9 cellular contexts compared by ENCODE assay signal in genomic region chr21:42474043-42474831, GRCh38. TPM values are rescaled to one million over a fixed set of nuclear protein-coding genes. Genes with fewer than 3 reads are reported as not detected.
DNase-seq lines count a peak whose midpoint lies in the region; ATAC-seq and TF ChIP-seq lines count a peak whose summit lies in the region.
"Had no signal": no experiment of that assay in that cellular context is flagged by ENCODE, and none has a peak within 500 bp of the region (broad histone marks: within the 10 kb centered on the region; RNA-seq: fewer than 3 reads in every experiment).

No MANE protein-coding gene starts in this region.

- no peak overlapping the region for H4K8ac ChIP-seq in neuronal stem cell (ENCODE audit: low read depth, low read length)

- H3K4ac ChIP-seq in neuronal stem cell (ENCODE audit: low read length), result no peak overlapping the region

- TF ChIP-seq CTCF in SK-N-SH (IDR thresholded peaks at IDR 0.05) (no peak), brain (conservative IDR thresholded peaks at IDR 0.05) (no peak)

- no peak overlapping the region for H2BK5ac ChIP-seq in neuronal stem cell (ENCODE audit: low read length)

- H3K27ac Mint-ChIP-seq in brain, result peak overlapping the region in 3 of 5 experiments; percentile 11 to 80 (median 71)
- H3K27ac Mint-ChIP-seq: CD8-positive, alpha-beta T cell had no signal

- POLR2A ChIA-PET in SK-N-SH (lab: Yijun Ruan, JAX), result no interaction called here

- H3K36me3 ChIP-seq in SK-N-SH (replicated peaks in 1 of 2; ENCODE audit: control insufficient read depth in 1 of 2, insufficient read depth in 2 of 2, low read length in 1 of 2) (no peaks in the 10 kb centered on the region), neuronal stem cell (replicated peaks in 1 of 2; ENCODE audit: control insufficient read depth in 2 of 2, insufficient read depth in 2 of 2, low read length in 2 of 2) (no peaks in the 10 kb centered on the region)

- DNase-seq in SK-N-SH, result peak; percentile 43
- no peak for DNase-seq in neuronal stem cell (ENCODE audit: low spot score)
- no peak for DNase-seq in cortex of kidney (lab: John Stamatoyannopoulos, UW)
- DNase-seq in stimulated activated CD4-positive, alpha-beta T cell treated with anti-CD3 and anti-CD28 coated beads, Interleukin-4, amount 100 ng/mL, for 4 hours, result no peak
- DNase-seq in DMS79 (lab: John Stamatoyannopoulos, UW), result no peak

- H3K9me2 ChIP-seq in SK-N-SH, result no peaks in the 10 kb centered on the region

- H4K20me1 ChIP-seq in SK-N-SH (ENCODE audit: insufficient read depth), result no peaks in the 10 kb centered on the region

- no peaks in the 10 kb centered on the region for H3K9me3 Mint-ChIP-seq in brain
- H3K9me3 Mint-ChIP-seq: CD8-positive, alpha-beta T cell had no signal

- TF ChIP-seq EP300 in SK-N-SH (IDR thresholded peaks at IDR 0.05; ENCODE audit: borderline replicate concordance in 1 of 2, low read depth in 1 of 2, low read length in 1 of 2), result no peak

- H3K4me1 Mint-ChIP-seq in brain, result peaks cover 20% of the 10 kb centered on the region

- H3K27me3 Mint-ChIP-seq in brain, result no peaks in the 10 kb centered on the region

- no peak overlapping the region for H2AFZ ChIP-seq in SK-N-SH (ENCODE audit: low read depth)
- H2AFZ ChIP-seq in neuronal stem cell (ENCODE audit: low read length), result no peak overlapping the region

- H3K4me3 Mint-ChIP-seq in brain, result peak overlapping the region in 1 of 5 experiments; percentile 1
- H3K4me3 Mint-ChIP-seq: CD8-positive, alpha-beta T cell had no signal

- no peaks in the 10 kb centered on the region for H3K9me3 ChIP-seq in SK-N-SH
- no peaks in the 10 kb centered on the region for H3K9me3 ChIP-seq in neuronal stem cell (replicated peaks in 1 of 2; ENCODE audit: control insufficient read depth in 2 of 2, insufficient read depth in 1 of 2, low read depth in 1 of 2, low read length in 2 of 2)

- TF ChIP-seq RAD21 in SK-N-SH (IDR thresholded peaks at IDR 0.05; ENCODE audit: low read length), result no peak

- H3K27ac ChIP-seq in SK-N-SH (ENCODE audit: low read depth in 2 of 2, low read length in 1 of 2), result no peak overlapping the region
- no peak overlapping the region for H3K27ac ChIP-seq in neuronal stem cell (replicated peaks; ENCODE audit: low read length)

- CTCF ChIA-PET in SK-N-SH (lab: Yijun Ruan, JAX), result interaction anchor here (1.7 kb wide), 1 partner anchor 357 kb away, joined by 4 read pairs; no protein-coding TSS in a partner anchor

- no peak; the same call in 2 of the 3 replicates for ATAC-seq in SK-N-SH treated with all-trans-retinoic acid at 6 μM for 48 hours
- peak; percentile 49 for ATAC-seq in HG03378 (IDR thresholded peaks at IDR 0.05; ENCODE audit: unreplicated experiment)
- ATAC-seq: CD8-positive, alpha-beta T cell had no signal

- H2BK120ac ChIP-seq in neuronal stem cell (ENCODE audit: low read depth, low read length), result no peak overlapping the region

- H3K4me3 ChIP-seq in SK-N-SH (ENCODE audit: low read depth in 2 of 2, low read length in 1 of 2) (no peak overlapping the region), neuronal stem cell (ENCODE audit: low read length in 2 of 2) (no peak overlapping the region)

- no peak overlapping the region for H2BK15ac ChIP-seq in neuronal stem cell (ENCODE audit: low read length)

- no peak overlapping the region for H3K14ac ChIP-seq in neuronal stem cell (ENCODE audit: low read length)

- H3K9ac ChIP-seq in SK-N-SH (no peak overlapping the region), neuronal stem cell (ENCODE audit: low read depth, low read length, poor library complexity) (no peak overlapping the region)

- H4K91ac ChIP-seq in neuronal stem cell (ENCODE audit: low read depth, low read length, poor library complexity), result no peak overlapping the region

- H3K27me3 ChIP-seq in SK-N-SH (ENCODE audit: insufficient read depth), result no peaks in the 10 kb centered on the region
- H3K27me3 ChIP-seq in neuronal stem cell (ENCODE audit: control insufficient read depth in 3 of 3, insufficient read depth in 3 of 3, low read depth in 1 of 3, low read length in 3 of 3), result peaks cover 0 to 4% (median 0%) of the 10 kb centered on the region in 3 experiments

- H3K4me1 ChIP-seq in SK-N-SH (ENCODE audit: control insufficient read depth in 1 of 2, insufficient read depth in 2 of 2, low read depth in 1 of 2, low read length in 1 of 2), result peaks cover 0 to 9% of the 10 kb centered on the region in 2 experiments; a peak in 2 of 4 replicates
- peaks cover 0 to 2% of the 10 kb centered on the region in 2 donors for H3K4me1 ChIP-seq in neuronal stem cell (ENCODE audit: control insufficient read depth in 2 of 2, insufficient read depth in 1 of 2, low read depth in 1 of 2, low read length in 2 of 2)

- H3K79me2 ChIP-seq in SK-N-SH (ENCODE audit: insufficient read depth), result no peaks in the 10 kb centered on the region

- H3K79me1 ChIP-seq in neuronal stem cell (ENCODE audit: low read depth, low read length), result no peaks in the 10 kb centered on the region

- H2BK12ac ChIP-seq in neuronal stem cell (ENCODE audit: low read length), result no peak overlapping the region

- H3K23ac ChIP-seq in neuronal stem cell (ENCODE audit: low read depth, low read length, poor library complexity), result peak overlapping the region; percentile 60

- H3K36me3 Mint-ChIP-seq in brain, result no peaks in the 10 kb centered on the region
- H3K36me3 Mint-ChIP-seq: CD8-positive, alpha-beta T cell had no signal

- no peak overlapping the region for H2AK5ac ChIP-seq in neuronal stem cell (ENCODE audit: low read depth, low read length)

- no peaks in the 10 kb centered on the region for H3F3A ChIP-seq in SK-N-SH (replicated peaks; ENCODE audit: insufficient read depth)

- 61% methylated on average over 12 of the region's 14 CpGs for WGBS in SK-N-SH (ENCODE audit: low lambda C conversion rate)
- WGBS in neuronal stem cell (ENCODE audit: extremely low coverage in 2 of 2, insufficient read length in 2 of 2, insufficient replicate concordance in 1 of 2), 2 donors, result no CpG with 5 or more reads among the region's 14 CpGs

- H3K18ac ChIP-seq in neuronal stem cell (ENCODE audit: low read length), result no peak overlapping the region

- H3K4me2 ChIP-seq in SK-N-SH (no peak overlapping the region), neuronal stem cell (ENCODE audit: insufficient read depth, low read length, poor library complexity, severe bottlenecking) (no peak overlapping the region)

TF ChIP-seq in SK-N-SH, 30 proteins besides CTCF, POLR2A, EP300 and RAD21 (continues in another document):
- TF ChIP-seq RFX5 (IDR thresholded peaks at IDR 0.05; ENCODE audit: low read length) (no peak), JUND (IDR thresholded peaks at IDR 0.05) (no peak), RCOR1 (IDR thresholded peaks at IDR 0.05; ENCODE audit: low read length) (no peak), MAX (IDR thresholded peaks at IDR 0.05; ENCODE audit: low read depth) (no peak), ELF1 (IDR thresholded peaks at IDR 0.05) (no peak), FOXM1 (IDR thresholded peaks at IDR 0.05; ENCODE audit: low read depth) (no peak)
- TF ChIP-seq, protein P1, sequence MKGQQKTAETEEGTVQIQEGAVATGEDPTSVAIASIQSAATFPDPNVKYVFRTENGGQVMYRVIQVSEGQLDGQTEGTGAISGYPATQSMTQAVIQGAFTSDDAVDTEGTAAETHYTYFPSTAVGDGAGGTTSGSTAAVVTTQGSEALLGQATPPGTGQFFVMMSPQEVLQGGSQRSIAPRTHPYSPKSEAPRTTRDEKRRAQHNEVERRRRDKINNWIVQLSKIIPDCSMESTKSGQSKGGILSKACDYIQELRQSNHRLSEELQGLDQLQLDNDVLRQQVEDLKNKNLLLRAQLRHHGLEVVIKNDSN (IDR thresholded peaks at IDR 0.05; ENCODE audit: borderline replicate concordance, low read depth), result no peak

TF ChIP-seq in SK-N-SH treated with all-trans-retinoic acid at 6 μM for 48 hours, 23 proteins besides CTCF, POLR2A, EP300 and RAD21:
- TF ChIP-seq, protein P2, sequence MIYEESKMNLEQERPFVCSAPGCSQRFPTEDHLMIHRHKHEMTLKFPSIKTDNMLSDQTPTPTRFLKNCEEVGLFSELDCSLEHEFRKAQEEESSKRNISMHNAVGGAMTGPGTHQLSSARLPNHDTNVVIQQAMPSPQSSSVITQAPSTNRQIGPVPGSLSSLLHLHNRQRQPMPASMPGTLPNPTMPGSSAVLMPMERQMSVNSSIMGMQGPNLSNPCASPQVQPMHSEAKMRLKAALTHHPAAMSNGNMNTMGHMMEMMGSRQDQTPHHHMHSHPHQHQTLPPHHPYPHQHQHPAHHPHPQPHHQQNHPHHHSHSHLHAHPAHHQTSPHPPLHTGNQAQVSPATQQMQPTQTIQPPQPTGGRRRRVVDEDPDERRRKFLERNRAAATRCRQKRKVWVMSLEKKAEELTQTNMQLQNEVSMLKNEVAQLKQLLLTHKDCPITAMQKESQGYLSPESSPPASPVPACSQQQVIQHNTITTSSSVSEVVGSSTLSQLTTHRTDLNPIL (CRISPR knock-in tag; IDR thresholded peaks at IDR 0.05; ENCODE audit: low read depth), result no peak
- TF ChIP-seq CSDC2 (CRISPR knock-in tag; IDR thresholded peaks at IDR 0.05) (no peak), BACH2 (CRISPR knock-in tag; IDR thresholded peaks at IDR 0.05; ENCODE audit: borderline replicate concordance) (no peak), ZFP3 (CRISPR knock-in tag; IDR thresholded peaks at IDR 0.05) (no peak), ZFP30 (CRISPR knock-in tag; IDR thresholded peaks at IDR 0.05) (no peak), SNAI2 (CRISPR knock-in tag; IDR thresholded peaks at IDR 0.05) (no peak)
- TF ChIP-seq, protein P3, sequence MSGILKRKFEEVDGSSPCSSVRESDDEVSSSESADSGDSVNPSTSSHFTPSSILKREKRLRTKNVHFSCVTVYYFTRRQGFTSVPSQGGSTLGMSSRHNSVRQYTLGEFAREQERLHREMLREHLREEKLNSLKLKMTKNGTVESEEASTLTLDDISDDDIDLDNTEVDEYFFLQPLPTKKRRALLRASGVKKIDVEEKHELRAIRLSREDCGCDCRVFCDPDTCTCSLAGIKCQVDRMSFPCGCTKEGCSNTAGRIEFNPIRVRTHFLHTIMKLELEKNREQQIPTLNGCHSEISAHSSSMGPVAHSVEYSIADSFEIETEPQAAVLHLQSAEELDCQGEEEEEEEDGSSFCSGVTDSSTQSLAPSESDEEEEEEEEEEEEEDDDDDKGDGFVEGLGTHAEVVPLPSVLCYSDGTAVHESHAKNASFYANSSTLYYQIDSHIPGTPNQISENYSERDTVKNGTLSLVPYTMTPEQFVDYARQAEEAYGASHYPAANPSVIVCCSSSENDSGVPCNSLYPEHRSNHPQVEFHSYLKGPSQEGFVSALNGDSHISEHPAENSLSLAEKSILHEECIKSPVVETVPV (CRISPR knock-in tag; IDR thresholded peaks at IDR 0.05), result no peak

RNA-seq across cellular contexts. Expression of gene RSPH1, which starts 21.8 kb away (rescaled TPM):
- polyA plus RNA-seq in SK-N-SH (2012; rRNA removed), result 0.97 and 1.1 TPM in 2 replicates
- 1.1 and 2.1 TPM in 2 replicates for polyA plus RNA-seq in SK-N-SH (2012; cell fraction: cytosol; rRNA removed)
- polyA plus RNA-seq in SK-N-SH (2012; cell fraction: nucleus; rRNA removed), result 0.37 and 0.67 TPM in 2 replicates
- polyA plus RNA-seq in brain (ENCODE audit: insufficient read depth, low read depth, low replicate concordance), result 9.1 TPM
- polyA plus RNA-seq in neuronal stem cell (2013, experiment 1 of 2), result 0.82 TPM
- 0.89 TPM for polyA plus RNA-seq in neuronal stem cell (2013, experiment 2 of 2)

RNA-seq across cellular contexts. Expression of gene SLC37A1, which starts 39.4 kb away (rescaled TPM):
- polyA plus RNA-seq in SK-N-SH (2012; rRNA removed), result 1.6 and 2.8 TPM in 2 replicates
- polyA plus RNA-seq in SK-N-SH (2012; cell fraction: cytosol; rRNA removed), result 1.3 and 1.8 TPM in 2 replicates
- 2.7 and 3.5 TPM in 2 replicates for polyA plus RNA-seq in SK-N-SH (2012; cell fraction: nucleus; rRNA removed)
- 36.1 TPM for polyA plus RNA-seq in brain (ENCODE audit: insufficient read depth, low read depth, low replicate concordance)
- polyA plus RNA-seq in neuronal stem cell (2013, experiment 1 of 2), result 9.1 TPM
- polyA plus RNA-seq in neuronal stem cell (2013, experiment 2 of 2), result 8.5 TPM
